In genomic region chr1:33641099-33641830, GRCh38 we compare ENCODE assay signal across 1 cellular context.
TF ChIP-seq lines count a peak whose summit lies in the region.

No MANE protein-coding gene starts in this region.

TF ChIP-seq in GM23338, 12 proteins besides CTCF, POLR2A, EP300 and RAD21 (continued from another document):
- TF ChIP-seq ZNF462 (CRISPR knock-in tag; IDR thresholded peaks at IDR 0.05) (no peak), POLR2AphosphoS5 (IDR thresholded peaks at IDR 0.05; ENCODE audit: low read depth) (no peak), STAT1 (IDR thresholded peaks at IDR 0.05; ENCODE audit: unreplicated experiment) (no peak), NANOG (IDR thresholded peaks at IDR 0.05; ENCODE audit: borderline replicate concordance) (no peak)
